ENCODE assay signal across 25 cellular contexts in the genomic region with DNA sequence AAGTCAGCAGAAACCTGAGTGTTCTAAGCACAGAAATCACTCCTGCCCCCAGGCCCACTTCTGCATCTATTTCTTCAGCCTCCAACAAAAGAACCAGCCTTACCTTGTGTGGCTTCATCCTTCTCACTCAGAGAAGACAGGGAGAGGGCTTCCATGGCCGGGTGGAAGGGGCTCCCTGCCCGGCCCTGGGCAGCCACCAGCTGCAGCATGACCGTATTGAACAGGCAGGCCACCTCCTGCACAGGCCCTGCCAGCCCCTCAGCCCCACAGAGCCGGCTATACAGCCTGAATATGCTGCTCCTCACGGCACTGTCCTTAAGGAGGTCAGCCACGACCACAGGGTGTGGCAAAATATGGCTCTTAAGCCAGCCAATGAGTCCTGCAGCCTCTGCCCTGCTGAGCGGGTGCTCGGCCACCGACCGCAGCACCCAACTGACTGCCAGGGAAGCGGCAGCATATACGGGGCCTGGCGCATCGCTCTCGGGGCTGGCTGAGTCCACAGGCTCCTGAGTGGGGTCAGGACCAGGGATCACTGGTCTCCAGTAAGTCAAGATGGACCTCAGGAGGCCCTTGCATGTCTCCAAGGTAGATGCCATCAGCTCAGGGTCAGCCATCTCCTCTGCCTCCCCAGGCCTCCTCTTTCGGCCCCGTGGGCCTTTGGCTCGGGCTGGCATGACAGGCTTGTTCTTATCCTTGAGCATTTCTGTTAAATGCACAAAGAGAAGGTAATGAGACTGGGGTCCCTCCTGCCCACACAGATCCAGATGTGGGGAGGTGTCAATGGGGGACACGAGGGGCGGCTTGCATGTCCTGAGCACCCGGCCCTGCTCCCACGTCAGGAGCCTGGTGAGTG. TPM values are rescaled to one million over a fixed set of nuclear protein-coding genes. Genes with fewer than 3 reads are reported as not detected.
"Had no signal": no experiment of that assay in that cellular context is flagged by ENCODE, and none has a peak within 500 bp of the region (broad histone marks: within the 10 kb centered on the region; RNA-seq: fewer than 3 reads in every experiment).

No MANE protein-coding gene starts in this region.

- DNase-seq: activated B cell treated with CpG ODN at 0.5 μM for 24 hours; activated CD4-positive, alpha-beta memory T cell treated with anti-CD3 and anti-CD28 coated beads for 36 hours; activated CD4-positive, alpha-beta T cell treated with anti-CD3 and anti-CD28 coated beads for 1 hour; activated CD4-positive, alpha-beta T cell treated with anti-CD3 and anti-CD28 coated beads, Interleukin-2, amount 10 ng/mL, durations not matched to agents 24 days and 14 days; activated CD8-positive, alpha-beta memory T cell treated with anti-CD3 and anti-CD28 coated beads for 24 hours; activated gamma-delta T cell; activated naive CD4-positive, alpha-beta T cell treated with anti-CD3 and anti-CD28 coated beads for 36 hours; anterior cingulate cortex; cerebellar nuclear complex; MG63; MV-4-11; NCI-H1105; NCI-H1436; NCI-H1694 treated with DMSO at 0.1 percent for 48 hours; NCI-H2081; NCI-H446; NCI-H524; PC-3; SHP77 treated with DMSO at 0.1 percent for 48 hours; T-helper 2 cell; T1000 had no signal

- H3K4me1 Mint-ChIP-seq: activated B cell treated with CpG ODN at 0.5 μM for 24 hours; activated CD4-positive, alpha-beta T cell treated with anti-CD3 and anti-CD28 coated beads, Interleukin-2, amount 10 ng/mL, durations not matched to agents 24 days and 14 days had no signal

- H3K4me3 Mint-ChIP-seq: activated B cell treated with CpG ODN at 0.5 μM for 24 hours; activated CD4-positive, alpha-beta memory T cell treated with anti-CD3 and anti-CD28 coated beads for 36 hours; activated CD4-positive, alpha-beta T cell treated with anti-CD3 and anti-CD28 coated beads, Interleukin-2, amount 10 ng/mL, durations not matched to agents 24 days and 14 days; activated naive CD4-positive, alpha-beta T cell treated with anti-CD3 and anti-CD28 coated beads for 36 hours; activated naive CD8-positive, alpha-beta T cell; activated T-helper 1 cell treated with anti-CD3 and anti-CD28 coated beads, Interleukin-12 subunit alpha, Interleukin-12 subunit beta, Interleukin-2, Interleukin-4 antibody, amounts not matched to agents 30 ng/mL and 10 ng/mL and 1 ng/mL, durations not matched to agents 14 hours and 24 hours and 36 hours had no signal

- H3K27me3 ChIP-seq: MG63 had no signal

- H3K27me3 Mint-ChIP-seq: activated B cell treated with CpG ODN at 0.5 μM for 24 hours; activated CD4-positive, alpha-beta memory T cell treated with anti-CD3 and anti-CD28 coated beads for 36 hours; activated CD4-positive, alpha-beta T cell treated with anti-CD3 and anti-CD28 coated beads, Interleukin-2, amount 10 ng/mL, durations not matched to agents 24 days and 14 days; activated naive CD8-positive, alpha-beta T cell had no signal

- H3K9me3 ChIP-seq: MG63 had no signal

- H3K4me3 ChIP-seq: MG63 had no signal

- H3K9me3 Mint-ChIP-seq: activated B cell treated with CpG ODN at 0.5 μM for 24 hours; activated CD4-positive, alpha-beta memory T cell treated with anti-CD3 and anti-CD28 coated beads for 36 hours; activated CD4-positive, alpha-beta T cell treated with anti-CD3 and anti-CD28 coated beads, Interleukin-2, amount 10 ng/mL, durations not matched to agents 24 days and 14 days; activated naive CD4-positive, alpha-beta T cell treated with anti-CD3 and anti-CD28 coated beads for 36 hours; activated T-helper 1 cell treated with anti-CD3 and anti-CD28 coated beads, Interleukin-12 subunit alpha, Interleukin-12 subunit beta, Interleukin-2, Interleukin-4 antibody, amounts not matched to agents 30 ng/mL and 10 ng/mL and 1 ng/mL, durations not matched to agents 14 hours and 24 hours and 36 hours had no signal

- H3K27ac Mint-ChIP-seq: activated B cell treated with CpG ODN at 0.5 μM for 24 hours; activated CD4-positive, alpha-beta memory T cell treated with anti-CD3 and anti-CD28 coated beads for 36 hours; activated CD4-positive, alpha-beta T cell treated with anti-CD3 and anti-CD28 coated beads, Interleukin-2, amount 10 ng/mL, durations not matched to agents 24 days and 14 days; activated naive CD4-positive, alpha-beta T cell treated with anti-CD3 and anti-CD28 coated beads for 36 hours; activated naive CD8-positive, alpha-beta T cell; activated T-helper 1 cell treated with anti-CD3 and anti-CD28 coated beads, Interleukin-12 subunit alpha, Interleukin-12 subunit beta, Interleukin-2, Interleukin-4 antibody, amounts not matched to agents 30 ng/mL and 10 ng/mL and 1 ng/mL, durations not matched to agents 14 hours and 24 hours and 36 hours had no signal

RNA-seq across cellular contexts. Expression of a gene that starts 17.9 kb away (rescaled TPM):
- total RNA-seq: activated B cell treated with CpG ODN at 0.5 μM for 24 hours; activated CD4-positive, alpha-beta memory T cell treated with anti-CD3 and anti-CD28 coated beads for 36 hours; activated CD4-positive, alpha-beta T cell treated with anti-CD3 and anti-CD28 coated beads, Interleukin-2, amount 10 ng/mL, durations not matched to agents 24 days and 14 days; activated naive CD4-positive, alpha-beta T cell treated with anti-CD3 and anti-CD28 coated beads for 36 hours; activated T-helper 1 cell treated with anti-CD3 and anti-CD28 coated beads, Interleukin-12 subunit alpha, Interleukin-12 subunit beta, Interleukin-2, Interleukin-4 antibody, amounts not matched to agents 30 ng/mL and 10 ng/mL and 1 ng/mL, durations not matched to agents 14 hours and 24 hours and 36 hours; cardiac septum; PC-3; SK-MEL-5 had no signal
